Comparison of ENCODE assay signal across 7 cellular contexts in genomic region chr1:17053071-17053684, GRCh38. TPM values are rescaled to one million over a fixed set of nuclear protein-coding genes. Genes with fewer than 3 reads are reported as not detected.
DNase-seq lines count a peak whose midpoint lies in the region; ATAC-seq and TF ChIP-seq lines count a peak whose summit lies in the region.

No MANE protein-coding gene starts in this region.

- peak overlapping the region; percentile 83 for H3K27ac ChIP-seq in hepatocyte

- H3K9me2 ChIP-seq in hepatocyte (replicated peaks; ENCODE audit: insufficient read depth), result no peaks in the 10 kb centered on the region

- peaks cover 12% of the 10 kb centered on the region for H3K27me3 Mint-ChIP-seq in HFFc6 (ENCODE audit: insufficient read depth)
- H3K27me3 Mint-ChIP-seq in WTC11 (ENCODE audit: low read depth), result no peaks in the 10 kb centered on the region

- peaks cover 9% of the 10 kb centered on the region for H3K4me1 ChIP-seq in hepatocyte (ENCODE audit: insufficient read depth)

- H3K4me2 ChIP-seq in hepatocyte, result peak overlapping the region; percentile 89

- 9% methylated on average over 12 of the region's 12 CpGs for WGBS in hepatocyte (ENCODE audit: low lambda C conversion rate, missing lambda C conversion rate)

- no peaks in the 10 kb centered on the region for H4K20me1 ChIP-seq in hepatocyte (ENCODE audit: insufficient read depth, poor library complexity, severe bottlenecking)

- H3K4me3 Mint-ChIP-seq in HFFc6 (peak overlapping the region; percentile 100), WTC11 (peak overlapping the region; percentile 99)
- peak overlapping the region; percentile 95 for H3K4me3 Mint-ChIP-seq in stimulated activated effector memory CD8-positive, alpha-beta T cell treated with anti-CD3 and anti-CD28 coated beads, Interleukin-12 subunit alpha, Interleukin-12 subunit beta, amount 100 ng/mL, for 72 hours

- CTCF ChIA-PET in WTC11 (lab: Charles Lee), result no interaction called here

- no peak for ATAC-seq in WTC11
- ATAC-seq in stimulated activated effector memory CD8-positive, alpha-beta T cell treated with anti-CD3 and anti-CD28 coated beads, Interleukin-12 subunit alpha, Interleukin-12 subunit beta, amount 100 ng/mL, for 72 hours, result no peak
- no peak for ATAC-seq in HG03354 (IDR thresholded peaks at IDR 0.05; ENCODE audit: poor library complexity, severe bottlenecking, unreplicated experiment)

- peaks cover 53% of the 10 kb centered on the region for H3K79me2 ChIP-seq in hepatocyte

- H3K9me3 ChIP-seq in hepatocyte (ENCODE audit: low read depth), result no peaks in the 10 kb centered on the region

- peak overlapping the region; percentile 68 for H3K4me3 ChIP-seq in hepatocyte

- H3K9me3 Mint-ChIP-seq in HFFc6 (no peaks in the 10 kb centered on the region), WTC11 (no peaks in the 10 kb centered on the region)
- no peaks in the 10 kb centered on the region for H3K9me3 Mint-ChIP-seq in stimulated activated effector memory CD8-positive, alpha-beta T cell treated with anti-CD3 and anti-CD28 coated beads, Interleukin-12 subunit alpha, Interleukin-12 subunit beta, amount 100 ng/mL, for 72 hours

- H2AFZ ChIP-seq in hepatocyte, result peak overlapping the region; percentile 41

- H3K4me1 Mint-ChIP-seq in HFFc6 (ENCODE audit: low read depth) (peaks cover 14% of the 10 kb centered on the region), WTC11 (peaks cover 8% of the 10 kb centered on the region)
- peaks cover 17% of the 10 kb centered on the region for H3K4me1 Mint-ChIP-seq in stimulated activated effector memory CD8-positive, alpha-beta T cell treated with anti-CD3 and anti-CD28 coated beads, Interleukin-12 subunit alpha, Interleukin-12 subunit beta, amount 100 ng/mL, for 72 hours

- no peaks in the 10 kb centered on the region for H3K36me3 ChIP-seq in hepatocyte (replicated peaks; ENCODE audit: insufficient read depth, low read depth)

- H3K27ac Mint-ChIP-seq in HFFc6 (peak overlapping the region; percentile 93), WTC11 (peak overlapping the region; percentile 95)
- peak overlapping the region; percentile 98 for H3K27ac Mint-ChIP-seq in stimulated activated effector memory CD8-positive, alpha-beta T cell treated with anti-CD3 and anti-CD28 coated beads, Interleukin-12 subunit alpha, Interleukin-12 subunit beta, amount 100 ng/mL, for 72 hours

- POLR2A ChIA-PET in WTC11 (lab: Charles Lee), result no interaction called here

- no peak for DNase-seq in HFFc6
- DNase-seq in WTC11 (ENCODE audit: low spot score), result no peak
- peak; percentile 33 for DNase-seq in hepatocyte (ENCODE audit: low spot score)
- DNase-seq in stimulated activated effector memory CD8-positive, alpha-beta T cell treated with anti-CD3 and anti-CD28 coated beads, Interleukin-12 subunit alpha, Interleukin-12 subunit beta, amount 100 ng/mL, for 72 hours (ENCODE audit: low spot score in 2 of 2), result no peak
- no peak for DNase-seq in NCI-H1092 treated with DMSO at 0.1 percent for 48 hours (lab: John Stamatoyannopoulos, UW)
- DNase-seq in GOT3 (lab: John Stamatoyannopoulos, UW), result no peak

- H3K36me3 Mint-ChIP-seq in HFFc6 (ENCODE audit: low read depth) (no peaks in the 10 kb centered on the region; the same call in 1 of the 2 replicates), WTC11 (peaks cover 7% of the 10 kb centered on the region)
- peaks cover 57% of the 10 kb centered on the region for H3K36me3 Mint-ChIP-seq in stimulated activated effector memory CD8-positive, alpha-beta T cell treated with anti-CD3 and anti-CD28 coated beads, Interleukin-12 subunit alpha, Interleukin-12 subunit beta, amount 100 ng/mL, for 72 hours

- TF ChIP-seq CTCF in HFFc6 (IDR thresholded peaks at IDR 0.05) (no peak), WTC11 (IDR thresholded peaks at IDR 0.05) (no peak), hepatocyte (IDR thresholded peaks at IDR 0.05; ENCODE audit: poor library complexity) (no peak)

- H3K27me3 ChIP-seq in hepatocyte, result no peaks in the 10 kb centered on the region

TF ChIP-seq in WTC11, 78 proteins besides CTCF, POLR2A, EP300 and RAD21:
- TF ChIP-seq PRRX2 (CRISPR knock-in tag; IDR thresholded peaks at IDR 0.05) (no peak), NFATC4 (CRISPR knock-in tag; IDR thresholded peaks at IDR 0.05) (no peak), FOXJ3 (CRISPR knock-in tag; IDR thresholded peaks at IDR 0.05; ENCODE audit: borderline replicate concordance) (no peak), USF2 (CRISPR knock-in tag; IDR thresholded peaks at IDR 0.05) (no peak), SP1 (CRISPR knock-in tag; conservative IDR thresholded peaks at IDR 0.05) (no peak)
- TF ChIP-seq, protein P1, sequence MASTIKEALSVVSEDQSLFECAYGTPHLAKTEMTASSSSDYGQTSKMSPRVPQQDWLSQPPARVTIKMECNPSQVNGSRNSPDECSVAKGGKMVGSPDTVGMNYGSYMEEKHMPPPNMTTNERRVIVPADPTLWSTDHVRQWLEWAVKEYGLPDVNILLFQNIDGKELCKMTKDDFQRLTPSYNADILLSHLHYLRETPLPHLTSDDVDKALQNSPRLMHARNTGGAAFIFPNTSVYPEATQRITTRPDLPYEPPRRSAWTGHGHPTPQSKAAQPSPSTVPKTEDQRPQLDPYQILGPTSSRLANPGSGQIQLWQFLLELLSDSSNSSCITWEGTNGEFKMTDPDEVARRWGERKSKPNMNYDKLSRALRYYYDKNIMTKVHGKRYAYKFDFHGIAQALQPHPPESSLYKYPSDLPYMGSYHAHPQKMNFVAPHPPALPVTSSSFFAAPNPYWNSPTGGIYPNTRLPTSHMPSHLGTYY (CRISPR knock-in tag; IDR thresholded peaks at IDR 0.05), result no peak
- TF ChIP-seq, protein P2, sequence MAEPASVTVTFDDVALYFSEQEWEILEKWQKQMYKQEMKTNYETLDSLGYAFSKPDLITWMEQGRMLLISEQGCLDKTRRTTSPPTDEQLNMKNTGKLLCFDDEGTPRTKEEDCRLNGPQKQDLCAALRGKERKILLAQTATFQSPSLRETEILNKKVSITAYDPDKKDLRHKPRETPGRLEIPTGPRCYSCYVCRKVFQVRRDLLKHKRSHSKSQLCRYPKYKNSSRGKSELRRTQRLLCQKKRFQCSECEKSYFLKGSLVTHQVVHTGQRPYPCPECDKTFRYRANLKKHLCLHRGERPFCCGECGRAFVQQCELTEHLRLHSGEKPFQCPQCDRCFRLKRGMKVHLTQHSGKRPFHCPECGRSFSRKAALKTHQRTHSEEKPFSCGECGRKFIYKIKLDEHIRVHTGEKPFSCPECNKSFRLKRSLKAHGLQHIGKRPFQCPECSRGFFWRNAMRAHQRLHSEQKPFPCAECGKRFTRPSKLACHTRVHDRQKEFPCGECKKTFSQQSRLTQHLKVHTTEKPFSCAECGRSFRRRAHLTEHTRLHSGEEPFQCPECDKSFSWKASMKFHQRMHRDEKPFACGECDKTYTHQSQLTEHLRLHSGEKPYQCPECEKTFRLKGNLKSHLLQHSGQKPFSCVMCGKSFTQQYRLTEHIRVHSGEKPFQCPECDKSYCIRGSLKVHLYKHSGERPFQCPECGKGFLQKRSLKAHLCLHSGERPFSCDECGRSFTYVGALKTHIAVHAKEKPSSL (CRISPR knock-in tag; conservative IDR thresholded peaks at IDR 0.05), result no peak
- TF ChIP-seq, protein P3, sequence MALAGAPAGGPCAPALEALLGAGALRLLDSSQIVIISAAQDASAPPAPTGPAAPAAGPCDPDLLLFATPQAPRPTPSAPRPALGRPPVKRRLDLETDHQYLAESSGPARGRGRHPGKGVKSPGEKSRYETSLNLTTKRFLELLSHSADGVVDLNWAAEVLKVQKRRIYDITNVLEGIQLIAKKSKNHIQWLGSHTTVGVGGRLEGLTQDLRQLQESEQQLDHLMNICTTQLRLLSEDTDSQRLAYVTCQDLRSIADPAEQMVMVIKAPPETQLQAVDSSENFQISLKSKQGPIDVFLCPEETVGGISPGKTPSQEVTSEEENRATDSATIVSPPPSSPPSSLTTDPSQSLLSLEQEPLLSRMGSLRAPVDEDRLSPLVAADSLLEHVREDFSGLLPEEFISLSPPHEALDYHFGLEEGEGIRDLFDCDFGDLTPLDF (CRISPR knock-in tag; IDR thresholded peaks at IDR 0.05), result no peak

RNA-seq across cellular contexts. Expression of gene SDHB, which starts 0.7 kb away (rescaled TPM):
- total RNA-seq in HFFc6 (2021; fragmentation: NEBNext Ultra II Directional; extraction: Animal tissue kit (Norgen Biotek cat#: 25700)), result 100 to 1,000 TPM; 112 to 128 (median 116) TPM
- total RNA-seq in WTC11 (2021), result 81.5 to 90.1 TPM (median 89.5 TPM) in 3 replicates
- total RNA-seq in hepatocyte, result 175 and 181 TPM in 2 replicates
- polyA plus RNA-seq in hepatocyte, result 105 and 144 TPM in 2 replicates

RNA-seq across cellular contexts. Expression of gene ATP13A2, which starts 41.5 kb away (rescaled TPM):
- total RNA-seq in HFFc6 (2021; fragmentation: NEBNext Ultra II Directional; extraction: Animal tissue kit (Norgen Biotek cat#: 25700)), result 10 to 100 TPM; 26.8 to 33.6 (median 29.4) TPM
- total RNA-seq in WTC11 (2021), result 84.8 to 95.9 TPM (median 93.1 TPM) in 3 replicates
- 20.7 and 30.0 TPM in 2 replicates for total RNA-seq in hepatocyte
- polyA plus RNA-seq in hepatocyte, result 52.3 and 53.4 TPM in 2 replicates
